8 cellular contexts compared by ENCODE assay signal in the genomic region with DNA sequence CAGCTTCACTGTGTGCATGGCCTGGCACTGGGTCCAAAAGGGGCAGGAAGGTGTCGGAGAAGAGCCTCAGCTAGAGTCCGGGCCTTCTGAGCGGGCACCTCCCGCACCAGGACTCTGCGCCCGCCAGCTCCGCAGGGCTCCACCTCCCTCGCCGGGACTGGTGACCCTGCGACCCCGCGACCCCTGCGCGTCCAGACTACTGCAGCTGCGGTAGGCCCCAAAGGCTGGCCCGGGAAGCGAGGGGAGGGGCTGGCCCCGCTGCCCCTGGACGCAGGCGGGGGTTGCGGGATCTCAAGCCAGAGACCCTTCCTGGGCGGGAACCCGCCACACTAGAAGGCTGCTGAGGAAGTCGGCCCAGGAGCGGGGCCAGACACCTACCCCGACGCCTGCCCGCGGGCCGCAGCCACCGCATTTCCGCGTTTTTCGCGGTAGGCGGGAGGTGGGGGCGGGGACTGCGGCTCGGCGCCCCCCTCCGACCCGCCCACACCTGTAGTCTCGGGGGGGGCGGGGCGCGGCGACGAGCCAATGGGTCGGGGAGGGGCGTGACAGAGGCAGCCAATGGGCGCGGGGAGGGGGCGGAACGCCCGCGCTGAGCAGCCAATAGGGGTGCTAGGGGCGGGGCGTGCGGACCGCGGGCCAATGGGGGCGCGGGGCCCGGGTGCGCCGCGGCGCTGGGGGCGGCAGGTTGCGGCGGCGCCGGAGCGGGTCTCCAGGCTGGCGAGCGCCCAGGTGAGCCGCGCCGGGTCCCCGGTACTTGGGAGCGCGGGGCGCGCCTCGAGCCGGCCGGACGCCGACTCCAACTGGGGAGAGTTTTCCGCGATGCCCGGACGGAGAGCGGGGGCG. TPM values are rescaled to one million over a fixed set of nuclear protein-coding genes. Genes with fewer than 3 reads are reported as not detected.
DNase-seq lines count a peak whose midpoint lies in the region; ATAC-seq and TF ChIP-seq lines count a peak whose summit lies in the region.

A gene with protein sequence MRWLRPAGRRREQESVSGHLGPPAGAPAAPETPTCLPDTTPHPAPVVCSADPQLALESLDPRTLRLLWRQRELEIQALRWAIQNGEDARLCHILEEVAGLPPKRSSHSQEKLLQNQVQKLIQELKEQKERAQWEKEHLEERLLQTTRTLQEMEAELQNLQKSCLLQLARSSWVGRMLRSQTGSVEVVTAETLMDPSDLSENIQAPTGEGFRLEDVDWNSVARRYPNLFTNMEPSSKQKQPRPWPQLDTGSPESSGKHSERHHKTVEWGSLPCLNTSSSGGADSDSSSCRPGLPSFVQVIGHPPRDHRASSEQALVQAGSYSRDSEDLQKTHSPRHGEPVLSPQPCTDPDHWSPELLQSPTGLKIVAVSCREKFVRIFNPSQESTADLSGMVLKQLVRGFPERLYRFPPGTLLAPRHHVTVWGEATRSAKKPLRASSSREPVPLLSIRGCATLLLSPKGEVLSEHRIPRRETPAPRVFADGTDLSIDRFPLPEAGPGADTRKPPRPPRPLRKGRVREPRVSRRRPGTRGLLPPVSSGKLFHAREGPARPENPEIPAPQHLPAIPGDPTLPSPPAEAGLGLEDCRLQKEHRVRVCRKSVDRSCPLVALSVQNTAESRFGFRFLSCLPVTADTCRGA (minus strand): TSS at position 434 of the 843 bp plus-strand sequence. CDS start 22 bp downstream, at position 412.
RASSF7 (plus strand) TSS at position 666 of the 843 bp plus-strand sequence. CDS start 799 bp downstream, outside the sequence.

- H4K20me1 ChIP-seq in OCI-LY7 (ENCODE audit: insufficient read depth, low read length): no peaks in the 10 kb centered on the region

- TF ChIP-seq CTCF in Calu3 (IDR thresholded peaks at IDR 0.05; ENCODE audit: unreplicated experiment): no peak
- no peak for TF ChIP-seq CTCF in OCI-LY7 (conservative IDR thresholded peaks at IDR 0.05; ENCODE audit: low read length)
- no peak for TF ChIP-seq CTCF in esophagus muscularis mucosa (IDR thresholded peaks at IDR 0.05)

- BruUV-seq in Calu3 (replicated peaks; lab: Mats Ljungman, UMichigan) (TSS peak; percentile 65), OCI-LY7 (replicated peaks; lab: Mats Ljungman, UMichigan) (no TSS peak)

- H3K4me1 ChIP-seq in OCI-LY7 (ENCODE audit: insufficient read depth, low read length, poor library complexity, severe bottlenecking) (peaks cover 28% of the 10 kb centered on the region), esophagus muscularis mucosa (peaks cover 19 to 32% (median 29%) of the 10 kb centered on the region in 4 donors)

- WGBS in esophagus muscularis mucosa: 5% methylated on average over 13 of the region's 95 CpGs

- peak; percentile 78 for ATAC-seq in GM21423 (IDR thresholded peaks at IDR 0.05; ENCODE audit: unreplicated experiment)

- no peaks in the 10 kb centered on the region for H3K9me3 ChIP-seq in OCI-LY7 (ENCODE audit: low read length)
- H3K9me3 ChIP-seq in esophagus muscularis mucosa: no peaks in the 10 kb centered on the region

- H3K4me3 ChIP-seq in OCI-LY7 (ENCODE audit: low read depth, low read length, poor library complexity, severe bottlenecking): peak within 1 kb of the TSS; percentile 86
- H3K4me3 ChIP-seq in esophagus muscularis mucosa: peak within 1 kb of the TSS; percentile 72 to 97 (median 90)

- peak within 1 kb of the TSS; percentile 35; the same call in 1 of the 2 replicates for H2AFZ ChIP-seq in OCI-LY7 (ENCODE audit: low read length)

- intact Hi-C loops in Calu3 (cut with micrococcal nuclease; ENCODE audit: unreplicated experiment): loop anchor here (10.0 kb wide), 1 partner anchor 144 kb away; the partner anchor contains the start of gene EPS8L2
- intact Hi-C loops in OCI-LY7 (cut with micrococcal nuclease; ENCODE audit: unreplicated experiment): loop anchor here (1.0 kb wide), 1 partner anchor 19 kb away; no protein-coding TSS in a partner anchor
- intact Hi-C loops in esophagus muscularis mucosa (cut with DNase I): no loop called here

- H3K36me3 Mint-ChIP-seq in Calu3 (ENCODE audit: insufficient read depth, unreplicated experiment): peaks cover 82% of the 10 kb centered on the region

- POLR2A ChIA-PET in OCI-LY7 (lab: Charles Lee): interaction anchor here (0.9 to 1.1 kb wide), 2 partner anchors 15 to 41 kb away, joined by 4 to 5 read pairs; partner anchors contain the start of gene PHRF1

- H3K36me3 ChIP-seq in OCI-LY7 (ENCODE audit: insufficient read depth, low read length) (no peaks in the 10 kb centered on the region), esophagus muscularis mucosa (no peaks in the 10 kb centered on the region)

- CTCF ChIA-PET in Calu3 (lab: Charles Lee) (no interaction called here), OCI-LY7 (lab: Charles Lee; ENCODE audit: unreplicated experiment) (no interaction called here)

- no peak for TF ChIP-seq POLR2A in esophagus muscularis mucosa (IDR thresholded peaks at IDR 0.05; ENCODE audit: low read depth)

- H3K27me3 ChIP-seq in esophagus muscularis mucosa: peaks cover 10 to 43% (median 18%) of the 10 kb centered on the region in 4 donors

- no peaks in the 10 kb centered on the region for H3K9me2 ChIP-seq in OCI-LY7 (ENCODE audit: insufficient read depth, low read length)

- no peaks in the 10 kb centered on the region for H3K27me3 Mint-ChIP-seq in Calu3 (ENCODE audit: unreplicated experiment)

- peak within 1 kb of the TSS; percentile 88 for H3K27ac Mint-ChIP-seq in Calu3 (ENCODE audit: unreplicated experiment)

- no peaks in the 10 kb centered on the region for H3K79me2 ChIP-seq in OCI-LY7 (ENCODE audit: insufficient read depth, low read depth, low read length)

- DNase-seq in Calu3 (peak; percentile 97), HuH-7 (ENCODE audit: low spot score) (peak; percentile 97), OCI-LY7 (ENCODE audit: low spot score) (peak; percentile 97), esophagus muscularis mucosa (ENCODE audit: extremely low spot score) (peak; percentile 98), myocyte (ENCODE audit: low read depth) (peak; percentile 81)
- DNase-seq in activated T-cell treated with anti-CD3 and anti-CD28 coated beads, Interleukin-2, amount 50 U/mL, for 1 hour: peak; percentile 99
- DNase-seq in stimulated activated CD8-positive, alpha-beta memory T cell treated with anti-CD3 and anti-CD28 coated beads, Interleukin-7, amount 100 ng/mL, for 24 hours (ENCODE audit: low read depth): peak; percentile 92

- H3K9me3 Mint-ChIP-seq in Calu3 (ENCODE audit: low read depth, unreplicated experiment): no peaks in the 10 kb centered on the region

- no peak within 1 kb of the TSS for H3K27ac ChIP-seq in OCI-LY7 (ENCODE audit: low read depth, low read length, poor library complexity, severe bottlenecking)
- H3K27ac ChIP-seq in esophagus muscularis mucosa (replicated peaks in 1 of 4): peak within 1 kb of the TSS; percentile 50 to 74 (median 60)

- H3K4me1 Mint-ChIP-seq in Calu3 (ENCODE audit: low read depth, unreplicated experiment): no peaks in the 10 kb centered on the region

- no peak for TF ChIP-seq EP300 in esophagus muscularis mucosa (IDR thresholded peaks at IDR 0.05)

- peak within 1 kb of the TSS; percentile 90 for H3K4me3 Mint-ChIP-seq in Calu3 (ENCODE audit: low read depth, unreplicated experiment)

- H3K4me2 ChIP-seq in OCI-LY7 (ENCODE audit: low read length): peak within 1 kb of the TSS; percentile 97

RNA-seq across cellular contexts. Expression of the first gene that starts in this region (rescaled TPM):
- total RNA-seq in Calu3 (2022) (7.2 and 7.8 TPM in 2 replicates), OCI-LY7 (2022) (16.9 and 17.7 TPM in 2 replicates), esophagus muscularis mucosa (1 to 10 TPM in 3 of 4 donors, under 1 TPM in 1; 0.52 to 3.1 (median 1.7) TPM), myocyte (0.31 and 0.78 TPM in 2 replicates)
- 4.7 and 7.5 TPM in 2 replicates for total RNA-seq in OCI-LY7 (2014; rRNA removed; shearing (Covaris generic))
- polyA plus RNA-seq in myocyte (2012): 2.2 TPM

RNA-seq across cellular contexts. Expression of gene RASSF7, which starts in this region (rescaled TPM):
- total RNA-seq in Calu3 (2022) (93.3 and 100 TPM in 2 replicates), OCI-LY7 (2022) (11.8 and 15.1 TPM in 2 replicates), esophagus muscularis mucosa (10 to 100 TPM in 3 of 4 donors, 1 to 10 TPM in 1; 2.9 to 24.4 (median 13.7) TPM), myocyte (21.1 and 32.2 TPM in 2 replicates)
- total RNA-seq in OCI-LY7 (2014; rRNA removed; shearing (Covaris generic)): 18.0 and 22.1 TPM in 2 replicates
- 29.1 TPM for polyA plus RNA-seq in myocyte (2012)
